Comparison of ENCODE assay signal across 28 cellular contexts in genomic region chr11:921921-922678, GRCh38. TPM values are rescaled to one million over a fixed set of nuclear protein-coding genes. Genes with fewer than 3 reads are reported as not detected.
DNase-seq lines count a peak whose midpoint lies in the region; ATAC-seq and TF ChIP-seq lines count a peak whose summit lies in the region.
"Had no signal": no experiment of that assay in that cellular context is flagged by ENCODE, and none has a peak within 500 bp of the region (broad histone marks: within the 10 kb centered on the region; RNA-seq: fewer than 3 reads in every experiment).

No MANE protein-coding gene starts in this region.

- H3K4me2 ChIP-seq in H9 (ENCODE audit: insufficient read depth, insufficient read length, low read length), result no peak overlapping the region
- H3K4me2 ChIP-seq: smooth muscle cell had no signal

- H4K5ac ChIP-seq in H9 (ENCODE audit: insufficient read length, low read depth, low read length), result no peak overlapping the region

- no peak for ATAC-seq in CD4-positive, alpha-beta T cell (ENCODE audit: poor library complexity)
- ATAC-seq: activated CD8-positive, alpha-beta T cell treated with anti-CD3 and anti-CD28 coated beads, Interleukin-2, amount 10 ng/mL, durations not matched to agents 7 days and 5 days; GM12878; left lobe of liver had no signal

- no peaks in the 10 kb centered on the region for H3K9me3 ChIP-seq in CD4-positive, alpha-beta T cell (ENCODE audit: control insufficient read depth, low read length)
- no peaks in the 10 kb centered on the region for H3K9me3 ChIP-seq in H9 (ENCODE audit: control insufficient read depth, low read depth, low read length)
- no peaks in the 10 kb centered on the region for H3K9me3 ChIP-seq in vagina
- H3K9me3 ChIP-seq: transverse colon had no signal

- H3K4ac ChIP-seq in H9 (ENCODE audit: low read depth, low read length), result no peak overlapping the region

- no peak overlapping the region for H2BK12ac ChIP-seq in H9 (ENCODE audit: insufficient read length, low read depth, low read length)

- H3K4me3 Mint-ChIP-seq in CD4-positive, alpha-beta T cell, result peak overlapping the region; percentile 45
- H3K4me3 Mint-ChIP-seq in H9, result no peak overlapping the region
- peak overlapping the region in 2 of 3 experiments; percentile 33 to 36 for H3K4me3 Mint-ChIP-seq in nephron
- H3K4me3 Mint-ChIP-seq: activated CD8-positive, alpha-beta T cell treated with anti-CD3 and anti-CD28 coated beads, Interleukin-2, amount 10 ng/mL, durations not matched to agents 7 days and 5 days; activated naive CD8-positive, alpha-beta T cell treated with anti-CD3 and anti-CD28 coated beads for 36 hours; immature natural killer cell; T-helper 1 cell treated with Interleukin-12 subunit alpha and Interleukin-12 subunit beta and Interleukin-4 antibody, amounts not matched to agents 30 μg/mL and 1 μg/mL, for 36 hours had no signal

- H3K4me1 ChIP-seq in H9 (ENCODE audit: insufficient read depth, low read length) (no peaks in the 10 kb centered on the region), vagina (peaks cover 13% of the 10 kb centered on the region)

- H3T11ph ChIP-seq in H9 (ENCODE audit: low read length), result no peak overlapping the region

- no peaks in the 10 kb centered on the region for H4K20me1 ChIP-seq in H9 (ENCODE audit: control insufficient read depth, insufficient read depth, insufficient read length)

- H2BK120ac ChIP-seq in H9 (ENCODE audit: low read depth, low read length, poor library complexity, severe bottlenecking), result no peak overlapping the region

- no peak for TF ChIP-seq POLR2A in vagina (IDR thresholded peaks at IDR 0.05)

- H3K18ac ChIP-seq in H9 (ENCODE audit: insufficient read length, low read depth, low read length), result no peak overlapping the region

- CTCF ChIA-PET in CD4-positive, alpha-beta T cell (lab: Charles Lee), result no interaction called here

- no peak overlapping the region for H2AK5ac ChIP-seq in H9 (ENCODE audit: insufficient read length, low read length)

- H4K8ac ChIP-seq in H9 (replicated peaks; ENCODE audit: insufficient read length, low read depth, low read length), result no peak overlapping the region

- intact Hi-C loops in CD4-positive, alpha-beta T cell (cut with DNase I, micrococcal nuclease), result loop anchor here in 1 of 2 experiments (10.0 kb wide), 1 partner anchor 77 kb away; the partner anchor contains the start of genes POLR2L and TSPAN4
- intact Hi-C loops in vagina (cut with DNase I), result no loop called here

- H3K14ac ChIP-seq in H9 (ENCODE audit: insufficient read depth, low read length), result no peak overlapping the region

- H3K27me3 ChIP-seq in CD4-positive, alpha-beta T cell (ENCODE audit: control insufficient read depth, insufficient read depth, low read length), result no peaks in the 10 kb centered on the region
- H3K27me3 ChIP-seq in H9 (ENCODE audit: insufficient read depth, low read length) (no peaks in the 10 kb centered on the region), vagina (no peaks in the 10 kb centered on the region)
- H3K27me3 ChIP-seq: transverse colon had no signal

- H3K79me1 ChIP-seq in H9 (ENCODE audit: insufficient read depth, low read depth, low read length, poor library complexity, severe bottlenecking), result no peaks in the 10 kb centered on the region

- H3K56ac ChIP-seq in H9 (ENCODE audit: insufficient read length, low read depth, low read length), result no peak overlapping the region

- peaks cover 9% of the 10 kb centered on the region for H3K4me1 Mint-ChIP-seq in CD4-positive, alpha-beta T cell (ENCODE audit: low read depth)
- H3K4me1 Mint-ChIP-seq in H9, result peaks cover 11 to 14% of the 10 kb centered on the region in 2 experiments
- H3K4me1 Mint-ChIP-seq in nephron, result peaks cover 13% of the 10 kb centered on the region

- no peak overlapping the region for H2BK15ac ChIP-seq in H9 (ENCODE audit: low read depth, low read length)

- peaks cover 4% of the 10 kb centered on the region; the same call in 1 of the 2 replicates for H3K79me2 ChIP-seq in H9 (ENCODE audit: insufficient read depth, low read length)

- peaks cover 7% of the 10 kb centered on the region for H3K23me2 ChIP-seq in H9 (ENCODE audit: insufficient read length, low read depth, low read length, poor library complexity, severe bottlenecking)

- H2BK20ac ChIP-seq in H9 (ENCODE audit: low read depth, low read length, poor library complexity, severe bottlenecking), result no peak overlapping the region

- peaks cover 7% of the 10 kb centered on the region for H3K36me3 Mint-ChIP-seq in CD4-positive, alpha-beta T cell (ENCODE audit: low read depth)
- H3K36me3 Mint-ChIP-seq in H9 (ENCODE audit: insufficient read depth in 1 of 3, low read depth in 3 of 3) (peaks cover 2 to 4% (median 3%) of the 10 kb centered on the region in 3 experiments; a peak in 5 of 7 replicates), nephron (ENCODE audit: low read depth) (no peaks in the 10 kb centered on the region)
- H3K36me3 Mint-ChIP-seq: immature natural killer cell had no signal

- H2BK5ac ChIP-seq in H9 (ENCODE audit: insufficient read length, low read length), result no peak overlapping the region

- no peak overlapping the region for H3K9ac ChIP-seq in H9 (ENCODE audit: extremely low read depth, insufficient read length, low read length)

- H2AFZ ChIP-seq in H9 (ENCODE audit: low read length), result no peak overlapping the region

- no peak overlapping the region for H4K91ac ChIP-seq in H9 (ENCODE audit: insufficient read length, low read depth, low read length)

- no peak for TF ChIP-seq CTCF in CD4-positive, alpha-beta T cell (IDR thresholded peaks at IDR 0.05)
- no peak for TF ChIP-seq CTCF in H9 (conservative IDR thresholded peaks at IDR 0.05)
- TF ChIP-seq CTCF in nephron (IDR thresholded peaks at IDR 0.05; ENCODE audit: unreplicated experiment in 3 of 3), result no peak
- no peak for TF ChIP-seq CTCF in vagina (IDR thresholded peaks at IDR 0.05)

- H3K23ac ChIP-seq in H9 (ENCODE audit: insufficient read length, low read depth, low read length), result no peak overlapping the region

- H3K27me3 Mint-ChIP-seq in CD4-positive, alpha-beta T cell, result no peaks in the 10 kb centered on the region
- peaks cover 2% of the 10 kb centered on the region; the same call in 1 of the 2 replicates for H3K27me3 Mint-ChIP-seq in H9 (ENCODE audit: low read depth)
- H3K27me3 Mint-ChIP-seq in nephron (ENCODE audit: low read depth), result peaks cover 3% of the 10 kb centered on the region
- H3K27me3 Mint-ChIP-seq: activated naive CD8-positive, alpha-beta T cell treated with anti-CD3 and anti-CD28 coated beads for 36 hours had no signal

- no peak for DNase-seq in CD4-positive, alpha-beta T cell
- DNase-seq in H9 (no peak), SK-N-DZ (ENCODE audit: low spot score) (peak; percentile 30), D341Med (ENCODE audit: low spot score) (no peak), vagina (ENCODE audit: extremely low spot score in 2 of 2) (no peak), caudate nucleus (lab: John Stamatoyannopoulos, UW) (no peak)
- DNase-seq: activated CD4-positive, alpha-beta T cell treated with anti-CD3 and anti-CD28 coated beads for 1 hour; activated CD8-positive, alpha-beta T cell treated with anti-CD3 and anti-CD28 coated beads, Interleukin-2, amount 10 ng/mL, durations not matched to agents 7 days and 5 days; activated naive CD8-positive, alpha-beta T cell treated with anti-CD3 and anti-CD28 coated beads for 36 hours; activated T-cell treated with anti-CD3 and anti-CD28 coated beads for 4 hours; aorta; central memory CD4-positive, alpha-beta T cell; EL; hypothalamus; immature natural killer cell; mesenchymal stem cell; NCI-H187 treated with DMSO at 0.1 percent for 48 hours; NCI-H2227 treated with DMSO at 0.1 percent for 48 hours; NCI-H748 treated with DMSO at 0.1 percent for 48 hours; stimulated activated CD4-positive, alpha-beta T cell treated with anti-CD3 and anti-CD28 coated beads, Interleukin-2, amount 100 ng/mL, for 24 hours; transverse colon had no signal

- POLR2A ChIA-PET in CD4-positive, alpha-beta T cell (lab: Charles Lee), result no interaction called here

- no CpG with 5 or more reads among the region's 15 CpGs for WGBS in H9 (ENCODE audit: extremely low coverage, insufficient read length, low lambda C conversion rate)

- H3K4me3 ChIP-seq in vagina, result no peak overlapping the region
- H3K4me3 ChIP-seq: GM12878, SK-N-MC, smooth muscle cell, transverse colon had no signal

- H3K27ac Mint-ChIP-seq in CD4-positive, alpha-beta T cell, result no peak overlapping the region
- peak overlapping the region in 2 of 3 experiments; percentile 75 to 87; a peak in 3 of 7 replicates for H3K27ac Mint-ChIP-seq in H9
- peak overlapping the region in 2 of 3 experiments; percentile 33 to 39 for H3K27ac Mint-ChIP-seq in nephron
- H3K27ac Mint-ChIP-seq: activated CD8-positive, alpha-beta T cell treated with anti-CD3 and anti-CD28 coated beads, Interleukin-2, amount 10 ng/mL, durations not matched to agents 7 days and 5 days; activated naive CD8-positive, alpha-beta T cell treated with anti-CD3 and anti-CD28 coated beads for 36 hours; immature natural killer cell; T-helper 1 cell treated with Interleukin-12 subunit alpha and Interleukin-12 subunit beta and Interleukin-4 antibody, amounts not matched to agents 30 μg/mL and 1 μg/mL, for 36 hours had no signal

- H3K36me3 ChIP-seq in vagina, result no peaks in the 10 kb centered on the region
- H3K36me3 ChIP-seq: transverse colon had no signal

- H3K27ac ChIP-seq in CD4-positive, alpha-beta T cell (ENCODE audit: low read depth, low read length), result no peak overlapping the region
- H3K27ac ChIP-seq in H9 (ENCODE audit: insufficient read length, low read depth, low read length), result no peak overlapping the region
- H3K27ac ChIP-seq in vagina, result no peak overlapping the region
- no peak overlapping the region for H3K27ac ChIP-seq in caudate nucleus (ENCODE audit: low read depth, low read length)
- H3K27ac ChIP-seq: C4-2B, SK-N-MC, transverse colon had no signal

- no peaks in the 10 kb centered on the region for H3K9me3 Mint-ChIP-seq in CD4-positive, alpha-beta T cell
- no peaks in the 10 kb centered on the region for H3K9me3 Mint-ChIP-seq in H9
- H3K9me3 Mint-ChIP-seq in nephron, result no peaks in the 10 kb centered on the region
- H3K9me3 Mint-ChIP-seq: activated naive CD8-positive, alpha-beta T cell treated with anti-CD3 and anti-CD28 coated beads for 36 hours; immature natural killer cell; T-helper 1 cell treated with Interleukin-12 subunit alpha and Interleukin-12 subunit beta and Interleukin-4 antibody, amounts not matched to agents 30 μg/mL and 1 μg/mL, for 36 hours had no signal

RNA-seq across cellular contexts. Expression of gene AP2A2, which starts 3.6 kb away (rescaled TPM):
- 10 to 100 TPM; 45.9 to 46.6 TPM for total RNA-seq in CD4-positive, alpha-beta T cell
- total RNA-seq in H9 (2021), result 51.7 and 53.7 TPM in 2 replicates
- 37.5 and 41.1 TPM in 2 replicates for polyA plus RNA-seq in SK-N-DZ (2014; cell fraction: cytosol; rRNA removed)
- 67.3 and 80.9 TPM in 2 replicates for polyA plus RNA-seq in SK-N-DZ (2014; cell fraction: nucleus; rRNA removed)
- total RNA-seq in vagina, result 58.7 TPM

RNA-seq across cellular contexts. Expression of gene CHID1, which starts 11.5 kb away (rescaled TPM):
- total RNA-seq in CD4-positive, alpha-beta T cell, result 10 to 100 TPM; 17.1 to 22.8 TPM
- total RNA-seq in H9 (2021), result 87.2 and 89.4 TPM in 2 replicates
- polyA plus RNA-seq in SK-N-DZ (2014; cell fraction: cytosol; rRNA removed), result 56.0 and 66.1 TPM in 2 replicates
- 53.5 and 77.3 TPM in 2 replicates for polyA plus RNA-seq in SK-N-DZ (2014; cell fraction: nucleus; rRNA removed)
- 72.9 TPM for total RNA-seq in vagina

Comparison
In these comparisons a context has a peak if more than half of its experiments do, and no peak if none do; other contexts are left out.
1. H3K4me3 Mint-ChIP-seq: peak in CD4-positive, alpha-beta T cell (single experiment) and nephron (2 of 3); none in H9 (0 of 2).